Comparison of ENCODE assay signal across 24 cellular contexts in the genomic region with DNA sequence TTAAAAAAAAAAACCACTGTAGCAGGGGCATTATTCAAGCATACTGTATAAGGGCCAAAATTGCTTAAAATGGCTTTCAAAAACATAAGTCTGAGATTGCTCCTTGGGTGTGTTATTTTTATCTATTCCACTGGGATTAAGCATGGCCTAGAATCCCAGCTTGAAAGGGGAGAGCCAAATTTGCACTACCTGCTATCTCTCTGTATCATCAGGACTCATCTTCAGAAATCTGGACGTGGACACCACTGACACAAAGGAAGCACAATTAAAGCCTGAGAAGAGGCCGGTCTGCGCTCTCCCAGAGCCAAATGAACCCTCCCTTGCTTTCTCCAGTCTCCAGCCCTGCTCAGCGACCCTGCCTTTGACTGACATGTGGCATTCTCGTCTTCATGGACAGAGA.
"Had no signal": no experiment of that assay in that cellular context is flagged by ENCODE, and none has a peak within 500 bp of the region (broad histone marks: within the 10 kb centered on the region; RNA-seq: fewer than 3 reads in every experiment).

No MANE protein-coding gene starts in this region.

- H3K9me3 Mint-ChIP-seq: activated naive CD8-positive, alpha-beta T cell treated with anti-CD3 and anti-CD28 coated beads, Interleukin-2, amount 10 ng/mL, durations not matched to agents 7 days and 5 days; stimulated activated memory B cell treated with anti-CD40 and anti-IgM and Interleukin-4, amounts not matched to agents 10 μg/mL and 1 μg/mL and 100 μg/mL, for 72 hours; T-helper 1 cell treated with Interleukin-12 subunit alpha and Interleukin-12 subunit beta and Interleukin-4 antibody, amounts not matched to agents 30 μg/mL and 1 μg/mL, for 36 hours had no signal

- H3K27me3 ChIP-seq: body of pancreas, cardiac muscle cell, right lobe of liver, vagina had no signal

- FAIRE-seq: colon, endothelial cell of umbilical vein, small intestine had no signal

- H3K4me1 ChIP-seq: body of pancreas, right lobe of liver had no signal

- H3K4me1 Mint-ChIP-seq: activated naive CD8-positive, alpha-beta T cell treated with anti-CD3 and anti-CD28 coated beads, Interleukin-2, amount 10 ng/mL, durations not matched to agents 7 days and 5 days had no signal

- H3K27ac Mint-ChIP-seq: activated naive CD8-positive, alpha-beta T cell treated with anti-CD3 and anti-CD28 coated beads, Interleukin-2, amount 10 ng/mL, durations not matched to agents 7 days and 5 days; stimulated activated memory B cell treated with anti-CD40 and anti-IgM and Interleukin-4, amounts not matched to agents 10 μg/mL and 1 μg/mL and 100 μg/mL, for 72 hours; T-helper 1 cell treated with Interleukin-12 subunit alpha and Interleukin-12 subunit beta and Interleukin-4 antibody, amounts not matched to agents 30 μg/mL and 1 μg/mL, for 36 hours; WTC11 had no signal

- H3K9me3 ChIP-seq: body of pancreas, right lobe of liver, stomach, vagina had no signal

- H3K36me3 Mint-ChIP-seq: activated naive CD8-positive, alpha-beta T cell treated with anti-CD3 and anti-CD28 coated beads, Interleukin-2, amount 10 ng/mL, durations not matched to agents 7 days and 5 days had no signal

- H3K4me3 ChIP-seq: body of pancreas, cardiac muscle cell, right lobe of liver, stomach, vagina had no signal

- DNase-seq: activated CD4-positive, alpha-beta T cell treated with anti-CD3 and anti-CD28 coated beads, Interleukin-2, amount 50 U/mL, for 48 hours; activated naive CD4-positive, alpha-beta T cell treated with Interleukin-2 at 50 U/mL for 16 hours; activated naive CD8-positive, alpha-beta T cell treated with anti-CD3 and anti-CD28 coated beads, Interleukin-2, amount 10 ng/mL, durations not matched to agents 7 days and 5 days; activated T-cell treated with anti-CD3 and anti-CD28 coated beads, Interleukin-2, amount 50 U/mL, for 48 hours; amygdala; body of pancreas; effector memory CD4-positive, alpha-beta T cell; hypothalamus; nucleus accumbens; right lobe of liver; small intestine; stimulated activated CD4-positive, alpha-beta T cell treated with anti-CD3 and anti-CD28 coated beads, Interleukin-2, amount 100 ng/mL, for 24 hours; stomach; T1000; trophoblast cell had no signal

- H3K4me3 Mint-ChIP-seq: activated naive CD8-positive, alpha-beta T cell treated with anti-CD3 and anti-CD28 coated beads, Interleukin-2, amount 10 ng/mL, durations not matched to agents 7 days and 5 days; nephron; stimulated activated memory B cell treated with anti-CD40 and anti-IgM and Interleukin-4, amounts not matched to agents 10 μg/mL and 1 μg/mL and 100 μg/mL, for 72 hours; T-helper 1 cell treated with Interleukin-12 subunit alpha and Interleukin-12 subunit beta and Interleukin-4 antibody, amounts not matched to agents 30 μg/mL and 1 μg/mL, for 36 hours; WTC11 had no signal

- H3K36me3 ChIP-seq: cardiac muscle cell, right lobe of liver, stomach, vagina had no signal

- H3K27ac ChIP-seq: body of pancreas, cardiac muscle cell, right lobe of liver, stomach, vagina had no signal

- ATAC-seq: body of pancreas; esophagus mucosa; right lobe of liver; stimulated activated memory B cell treated with anti-CD40 and anti-IgM and Interleukin-4, amounts not matched to agents 10 μg/mL and 1 μg/mL and 100 μg/mL, for 72 hours; WTC11 had no signal

- H3K27me3 Mint-ChIP-seq: activated naive CD8-positive, alpha-beta T cell treated with anti-CD3 and anti-CD28 coated beads, Interleukin-2, amount 10 ng/mL, durations not matched to agents 7 days and 5 days; stimulated activated memory B cell treated with anti-CD40 and anti-IgM and Interleukin-4, amounts not matched to agents 10 μg/mL and 1 μg/mL and 100 μg/mL, for 72 hours had no signal
